ENCODE assay signal across 1 cellular context in the genomic region with DNA sequence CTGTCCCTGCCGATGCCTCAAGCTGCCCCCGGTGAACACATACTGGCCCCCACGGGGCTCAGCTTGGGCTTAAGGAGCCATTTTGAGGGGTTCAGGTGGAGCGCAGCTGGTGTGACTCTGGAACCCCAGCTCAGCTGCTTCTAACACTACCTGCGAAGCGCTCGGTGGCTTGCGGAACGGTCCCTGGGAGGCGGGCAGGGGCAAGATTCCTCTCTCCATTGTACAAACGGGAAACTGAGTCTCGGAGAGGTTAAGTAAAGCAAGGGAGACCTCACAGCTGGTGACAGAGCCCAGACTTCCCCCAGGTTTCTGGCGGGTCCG.
TF ChIP-seq lines count a peak whose summit lies in the region.

No MANE protein-coding gene starts in this region.

TF ChIP-seq in GM12891, 5 proteins besides CTCF, POLR2A, EP300 and RAD21:
- TF ChIP-seq TAF1 (IDR thresholded peaks at IDR 0.05; ENCODE audit: low read depth, low read length), result no peak
- TF ChIP-seq PAX5 (IDR thresholded peaks at IDR 0.05; ENCODE audit: insufficient read depth, low read length, severe bottlenecking), result no peak
- TF ChIP-seq POLR2AphosphoS5 (IDR thresholded peaks at IDR 0.05; ENCODE audit: low read depth, low read length), result no peak
- TF ChIP-seq POU2F2 (IDR thresholded peaks at IDR 0.05; ENCODE audit: low read depth, low read length), result no peak
- no peak for TF ChIP-seq SPI1 (IDR thresholded peaks at IDR 0.05; ENCODE audit: low read depth, low read length)
